ENCODE assay signal across 8 cellular contexts in the genomic region with DNA sequence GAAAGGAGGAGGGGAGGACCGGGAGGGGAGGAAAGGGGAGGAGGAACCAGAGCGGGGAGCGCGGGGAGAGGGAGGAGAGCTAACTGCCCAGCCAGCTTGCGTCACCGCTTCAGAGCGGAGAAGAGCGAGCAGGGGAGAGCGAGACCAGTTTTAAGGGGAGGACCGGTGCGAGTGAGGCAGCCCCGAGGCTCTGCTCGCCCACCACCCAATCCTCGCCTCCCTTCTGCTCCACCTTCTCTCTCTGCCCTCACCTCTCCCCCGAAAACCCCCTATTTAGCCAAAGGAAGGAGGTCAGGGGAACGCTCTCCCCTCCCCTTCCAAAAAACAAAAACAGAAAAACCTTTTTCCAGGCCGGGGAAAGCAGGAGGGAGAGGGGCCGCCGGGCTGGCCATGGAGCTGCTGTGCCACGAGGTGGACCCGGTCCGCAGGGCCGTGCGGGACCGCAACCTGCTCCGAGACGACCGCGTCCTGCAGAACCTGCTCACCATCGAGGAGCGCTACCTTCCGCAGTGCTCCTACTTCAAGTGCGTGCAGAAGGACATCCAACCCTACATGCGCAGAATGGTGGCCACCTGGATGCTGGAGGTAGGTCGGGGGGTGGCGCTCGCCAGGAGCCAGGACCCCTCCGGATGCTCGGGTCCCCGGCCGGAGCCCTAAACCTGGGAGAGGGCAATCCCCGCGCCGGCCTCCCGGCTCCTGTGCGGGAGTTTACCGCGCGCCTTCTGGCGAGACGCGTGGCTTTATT. TPM values are rescaled to one million over a fixed set of nuclear protein-coding genes. Genes with fewer than 3 reads are reported as not detected.
A peak's percentile ranks its signal among the peaks of the same experiment; 100 is the strongest.
DNase-seq lines count a peak whose midpoint lies in the region; ATAC-seq, FAIRE-seq and TF ChIP-seq lines count a peak whose summit lies in the region.

A gene (plus strand): TSS at position 112 of the 745 bp plus-strand sequence. CDS start 279 bp downstream, at position 391.

- in situ Hi-C loops in Panc1 (cut with HindIII; ENCODE audit: low pct_unique_long_range_greater_than_20kb, low sequenced_read_pairs) = no loop called here

- no peaks in the 10 kb centered on the region for H3K36me3 ChIP-seq in Panc1 (ENCODE audit: control insufficient read depth, insufficient read depth, low read length)
- H3K36me3 ChIP-seq in neuron (ENCODE audit: insufficient read depth, low read length) = peaks cover 25% of the 10 kb centered on the region

- H3K27me3 ChIP-seq in Panc1 (ENCODE audit: control insufficient read depth, insufficient read depth, low read length) = peaks cover 17% of the 10 kb centered on the region
- H3K27me3 ChIP-seq in neuron (ENCODE audit: insufficient read depth, low read length) = peaks cover 18% of the 10 kb centered on the region

- H3K4me3 ChIP-seq in Panc1 (ENCODE audit: low read depth in 2 of 2, low read length in 2 of 2) (peak within 1 kb of the TSS; percentile 24 to 51), neuron (ENCODE audit: low read length) (peak within 1 kb of the TSS; percentile 75)

- H3K4me1 Mint-ChIP-seq in activated naive CD4-positive, alpha-beta T cell treated with anti-CD3 and anti-CD28 coated beads, Interleukin-2, amount 10 ng/mL, durations not matched to agents 7 days and 5 days = peaks cover 33% of the 10 kb centered on the region

- H3K4me1 ChIP-seq in Panc1 (ENCODE audit: control insufficient read depth, insufficient read depth, low read length) = no peaks in the 10 kb centered on the region; the same call in 1 of the 2 replicates
- H3K4me1 ChIP-seq in neuron (ENCODE audit: insufficient read depth, low read length) = peaks cover 58% of the 10 kb centered on the region

- H3K36me3 Mint-ChIP-seq in activated naive CD4-positive, alpha-beta T cell treated with anti-CD3 and anti-CD28 coated beads, Interleukin-2, amount 10 ng/mL, durations not matched to agents 7 days and 5 days = peaks cover 43% of the 10 kb centered on the region

- ATAC-seq in Panc1 = peak; percentile 64
- no peak for ATAC-seq in GM21447 (IDR thresholded peaks at IDR 0.05; ENCODE audit: unreplicated experiment)

- POLR2A ChIA-PET in Panc1 (lab: Charles Lee) = interaction anchor here (0.7 kb wide), 1 partner anchor 388 kb away, joined by 4 read pairs; no protein-coding TSS in a partner anchor

- peak; percentile 92 for DNase-seq in D721Med (ENCODE audit: insufficient read length, low spot score)
- peak; percentile 94 for DNase-seq in H4 (ENCODE audit: low spot score)
- no peak for DNase-seq in Panc1 (ENCODE audit: low read depth, low spot score)
- DNase-seq in activated naive CD4-positive, alpha-beta T cell treated with anti-CD3 and anti-CD28 coated beads, Interleukin-2, amount 10 ng/mL, durations not matched to agents 7 days and 5 days = peak; percentile 87
- peak; percentile 68 for DNase-seq in globus pallidus (ENCODE audit: low spot score)
- peak; percentile 80 for DNase-seq in superior temporal gyrus (ENCODE audit: extremely low spot score)

- H3K27ac ChIP-seq in Panc1 (ENCODE audit: low read length) = no peak within 1 kb of the TSS

- intact Hi-C loops in Panc1 (cut with micrococcal nuclease; ENCODE audit: unreplicated experiment) = loop anchor here (10.0 kb wide), 3 partner anchors 169 to 279 kb away; no protein-coding TSS in a partner anchor

- no peak for TF ChIP-seq CTCF in D721Med (IDR thresholded peaks at IDR 0.05; ENCODE audit: insufficient read depth, missing control alignments)
- no peak for TF ChIP-seq CTCF in Panc1 (IDR thresholded peaks at IDR 0.05)

- peak within 1 kb of the TSS; percentile 89 for H3K4me3 Mint-ChIP-seq in activated naive CD4-positive, alpha-beta T cell treated with anti-CD3 and anti-CD28 coated beads, Interleukin-2, amount 10 ng/mL, durations not matched to agents 7 days and 5 days

- peak within 1 kb of the TSS; percentile 99 for H3K27ac Mint-ChIP-seq in activated naive CD4-positive, alpha-beta T cell treated with anti-CD3 and anti-CD28 coated beads, Interleukin-2, amount 10 ng/mL, durations not matched to agents 7 days and 5 days

- H3K27me3 Mint-ChIP-seq in activated naive CD4-positive, alpha-beta T cell treated with anti-CD3 and anti-CD28 coated beads, Interleukin-2, amount 10 ng/mL, durations not matched to agents 7 days and 5 days = peaks cover under 1% of the 10 kb centered on the region

- peak within 1 kb of the TSS; percentile 91 for H2AFZ ChIP-seq in neuron (ENCODE audit: low read depth, low read length)

- CTCF ChIA-PET in Panc1 (lab: Charles Lee) = interaction anchor here (0.7 kb wide), 1 partner anchor 246 kb away, joined by 3 read pairs; no protein-coding TSS in a partner anchor
- CTCF ChIA-PET in activated naive CD4-positive, alpha-beta T cell treated with anti-CD3 and anti-CD28 coated beads, Interleukin-2, amount 10 ng/mL, durations not matched to agents 7 days and 5 days (lab: Charles Lee) = interaction anchor here (0.6 to 12.1 kb wide), 9 partner anchors 11 to 388 kb away, joined by 3 to 127 read pairs (median 3); no protein-coding TSS in a partner anchor

- BruUV-seq in Panc1 (replicated peaks; lab: Mats Ljungman, UMichigan) = no TSS peak

- no peaks in the 10 kb centered on the region for H3K9me3 Mint-ChIP-seq in activated naive CD4-positive, alpha-beta T cell treated with anti-CD3 and anti-CD28 coated beads, Interleukin-2, amount 10 ng/mL, durations not matched to agents 7 days and 5 days

- no peak for FAIRE-seq in D721Med (lab: Jason Lieb, UNC)

- no peaks in the 10 kb centered on the region for H3K9me3 ChIP-seq in Panc1 (ENCODE audit: control insufficient read depth, insufficient read depth, low read depth, low read length)
- H3K9me3 ChIP-seq in neuron (ENCODE audit: low read length) = no peaks in the 10 kb centered on the region

RNA-seq across cellular contexts. Expression of the gene that starts here (rescaled TPM):
- total RNA-seq in H4 (2014; rRNA removed; shearing (Covaris generic)) = 92.1 and 98.0 TPM in 2 replicates
- total RNA-seq in Panc1 (2021; ENCODE audit: unreplicated experiment) = 1.5 TPM
- not detected for polyA plus RNA-seq in Panc1 (2012; ENCODE audit: insufficient read length)

Comparison
In these comparisons a context has a peak if more than half of its experiments do, and no peak if none do; other contexts are left out.
1. RNA of the gene that starts here (total RNA-seq): 92.1 to 98.0 TPM in H4; 1.5 TPM in Panc1 (single experiment); every median in the first group is over 10 times any median in the second.